Comparison of ENCODE assay signal across 8 cellular contexts in genomic region chr18:7038330-7038846, GRCh38.
DNase-seq lines count a peak whose midpoint lies in the region; ATAC-seq, FAIRE-seq and TF ChIP-seq lines count a peak whose summit lies in the region.

No MANE protein-coding gene starts in this region.

- no TSS peak for BruUV-seq in K562 (replicated peaks; lab: Mats Ljungman, UMichigan)

- no peaks in the 10 kb centered on the region for H3K4me1 ChIP-seq in K562 (replicated peaks in 1 of 2; ENCODE audit: control insufficient read depth in 2 of 2, insufficient read depth in 2 of 2, low read length in 2 of 2)
- peaks cover 3 to 4% of the 10 kb centered on the region in 2 donors for H3K4me1 ChIP-seq in thyroid gland

- H3K9me3 ChIP-seq in K562 (replicated peaks; ENCODE audit: control insufficient read depth, insufficient read depth, low read depth, low read length): no peaks in the 10 kb centered on the region
- H3K9me3 ChIP-seq in thyroid gland: no peaks in the 10 kb centered on the region

- peak; percentile 73 to 88 (median 76) for TF ChIP-seq CTCF in K562 (IDR thresholded peaks at IDR 0.05 in 2 of 3, conservative IDR thresholded peaks at IDR 0.05 in 1 of 3; ENCODE audit: insufficient read depth in 2 of 3, low read depth in 1 of 3, low read length in 3 of 3)
- peak; percentile 45 to 93 (median 86) for TF ChIP-seq CTCF in thyroid gland (IDR thresholded peaks at IDR 0.05)

- H3K36me3 ChIP-seq in K562 (ENCODE audit: control insufficient read depth, insufficient read depth, low read length) (no peaks in the 10 kb centered on the region), thyroid gland (no peaks in the 10 kb centered on the region)

- TF ChIP-seq POLR2A in K562 (conservative IDR thresholded peaks at IDR 0.05) (no peak), thyroid gland (IDR thresholded peaks at IDR 0.05) (no peak)

- H4K20me1 ChIP-seq in K562 (replicated peaks; ENCODE audit: control insufficient read depth, insufficient read depth, low read length): no peaks in the 10 kb centered on the region

- no peak overlapping the region for H3K9ac ChIP-seq in K562 (ENCODE audit: insufficient read depth in 1 of 2, low read depth in 2 of 2, low read length in 2 of 2)

- TF ChIP-seq EP300 in K562 (IDR thresholded peaks at IDR 0.05; ENCODE audit: low read length): no peak

- peak; percentile 91 for DNase-seq in GM04504 (ENCODE audit: low read depth)
- DNase-seq in NCI-H2081 (lab: John Stamatoyannopoulos, UW): peak; percentile 63 to 84
- DNase-seq in K562 (ENCODE audit: extremely low read depth in 1 of 4, low spot score in 3 of 4): peak; percentile 52 to 73 (median 56)
- DNase-seq in islet precursor cell: peak; percentile 91
- DNase-seq in thyroid gland: peak; percentile 77 to 91
- DNase-seq in activated gamma-delta T cell treated with Interleukin-2 at 50 U/mL for 16 hours: no peak

- H3K27ac ChIP-seq in K562 (ENCODE audit: extremely low read depth, low read depth, low read length) (no peak overlapping the region), thyroid gland (peak overlapping the region in 2 of 3 donors; percentile 27 to 34)

- peak overlapping the region; percentile 29; the same call in 1 of the 2 replicates for H2AFZ ChIP-seq in K562 (ENCODE audit: low read depth, low read length)

- no peak overlapping the region for H3K4me3 ChIP-seq in K562
- H3K4me3 ChIP-seq in thyroid gland (replicated peaks in 1 of 3): no peak overlapping the region

- POLR2A ChIA-PET in K562 (lab: Yijun Ruan, JAX): interaction anchor here (0.6 to 1.1 kb wide), 2 partner anchors 20 to 166 kb away, joined by 3 read pairs; no protein-coding TSS in a partner anchor

- peak; percentile 81 for FAIRE-seq in K562 (lab: Jason Lieb, UNC)

- CTCF ChIA-PET in K562 (lab: Yijun Ruan, JAX; ENCODE audit: low intra/inter-chr PET ratio): interaction anchor here (0.8 kb wide), 1 partner anchor 140 kb away, joined by 3 read pairs; no protein-coding TSS in a partner anchor

- 3% methylated on average over 20 of the region's 20 CpGs for WGBS in K562 (ENCODE audit: insufficient coverage, low coverage, missing lambda C conversion rate)
- WGBS in thyroid gland, 2 donors: 34 to 45% methylated on average over 20 of the region's 20 CpGs

- in situ Hi-C loops in K562 (cut with MboI): loop anchor here (5.0 kb wide), 1 partner anchor 114 kb away; no protein-coding TSS in a partner anchor

- TF ChIP-seq RAD21 in K562 (CRISPR knock-in tag; conservative IDR thresholded peaks at IDR 0.05 in 1 of 2, IDR thresholded peaks at IDR 0.05 in 1 of 2): peak; percentile 28 to 73; a peak in 2 of 4 replicates

- intact Hi-C loops in K562 (cut with micrococcal nuclease): loop anchor here (1.0 kb wide), 1 partner anchor 139 kb away; no protein-coding TSS in a partner anchor
- intact Hi-C loops in thyroid gland (cut with DNase I): loop anchor here (5.0 kb wide), 1 partner anchor 134 kb away; no protein-coding TSS in a partner anchor

- H3K27me3 ChIP-seq in K562 (ENCODE audit: control insufficient read depth in 2 of 2, insufficient read depth in 2 of 2, low read length in 2 of 2) (no peaks in the 10 kb centered on the region; a peak in 2 of 5 replicates), thyroid gland (no peaks in the 10 kb centered on the region)

- ATAC-seq in K562 (peak; percentile 99), HG03439 (IDR thresholded peaks at IDR 0.05; ENCODE audit: unreplicated experiment) (no peak), GM18873 (IDR thresholded peaks at IDR 0.05; ENCODE audit: low FRiP score, unreplicated experiment) (no peak)

- H3K9me1 ChIP-seq in K562 (ENCODE audit: control insufficient read depth, insufficient read depth, low read length): no peaks in the 10 kb centered on the region

- no peaks in the 10 kb centered on the region for H3K79me2 ChIP-seq in K562 (ENCODE audit: control insufficient read depth, insufficient read depth, low read length)

- H3K4me2 ChIP-seq in K562 (ENCODE audit: insufficient read depth, low read length): peak overlapping the region; percentile 3; the same call in 1 of the 2 replicates

TF ChIP-seq in K562, 482 proteins besides CTCF, POLR2A, EP300 and RAD21 (continues in another document):
- TF ChIP-seq, protein P1, sequence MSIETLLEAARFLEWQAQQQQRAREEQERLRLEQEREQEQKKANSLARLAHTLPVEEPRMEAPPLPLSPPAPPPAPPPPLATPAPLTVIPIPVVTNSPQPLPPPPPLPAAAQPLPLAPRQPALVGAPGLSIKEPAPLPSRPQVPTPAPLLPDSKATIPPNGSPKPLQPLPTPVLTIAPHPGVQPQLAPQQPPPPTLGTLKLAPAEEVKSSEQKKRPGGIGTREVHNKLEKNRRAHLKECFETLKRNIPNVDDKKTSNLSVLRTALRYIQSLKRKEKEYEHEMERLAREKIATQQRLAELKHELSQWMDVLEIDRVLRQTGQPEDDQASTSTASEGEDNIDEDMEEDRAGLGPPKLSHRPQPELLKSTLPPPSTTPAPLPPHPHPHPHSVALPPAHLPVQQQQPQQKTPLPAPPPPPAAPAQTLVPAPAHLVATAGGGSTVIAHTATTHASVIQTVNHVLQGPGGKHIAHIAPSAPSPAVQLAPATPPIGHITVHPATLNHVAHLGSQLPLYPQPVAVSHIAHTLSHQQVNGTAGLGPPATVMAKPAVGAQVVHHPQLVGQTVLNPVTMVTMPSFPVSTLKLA (conservative IDR thresholded peaks at IDR 0.05): peak; percentile 51 to 55
- TF ChIP-seq XRCC3 (IDR thresholded peaks at IDR 0.05): no peak
- TF ChIP-seq ILK (tag; IDR thresholded peaks at IDR 0.05; ENCODE audit: borderline replicate concordance, low read depth): no peak
- TF ChIP-seq HMGXB4 (CRISPR knock-in tag; IDR thresholded peaks at IDR 0.05): no peak
- no peak for TF ChIP-seq YBX1 (IDR thresholded peaks at IDR 0.05)
- TF ChIP-seq, protein P2, sequence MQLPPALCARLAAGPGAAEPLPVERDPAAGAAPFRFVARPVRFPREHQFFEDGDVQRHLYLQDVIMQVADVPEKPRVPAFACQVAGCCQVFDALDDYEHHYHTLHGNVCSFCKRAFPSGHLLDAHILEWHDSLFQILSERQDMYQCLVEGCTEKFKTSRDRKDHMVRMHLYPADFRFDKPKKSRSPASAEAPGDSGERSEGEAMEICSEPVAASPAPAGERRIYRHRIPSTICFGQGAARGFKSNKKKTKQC (CRISPR knock-in tag; IDR thresholded peaks at IDR 0.05): no peak
- TF ChIP-seq ZNF384 (IDR thresholded peaks at IDR 0.05; ENCODE audit: low read depth, low read length): no peak
- no peak for TF ChIP-seq CCAR2 (IDR thresholded peaks at IDR 0.05; ENCODE audit: low read depth, low read length)
- no peak for TF ChIP-seq CEBPG (CRISPR knock-in tag; IDR thresholded peaks at IDR 0.05)
- TF ChIP-seq CEBPG (tag; conservative IDR thresholded peaks at IDR 0.05 in 1 of 2, IDR thresholded peaks at IDR 0.05 in 1 of 2): peak; percentile 37 to 41; a peak in 2 of 4 replicates
- no peak for TF ChIP-seq MAZ (CRISPR knock-in tag; conservative IDR thresholded peaks at IDR 0.05 in 1 of 2, IDR thresholded peaks at IDR 0.05 in 1 of 2)
- TF ChIP-seq ZNF586 (CRISPR knock-in tag; conservative IDR thresholded peaks at IDR 0.05): no peak
- no peak for TF ChIP-seq STAG1 (CRISPR knock-in tag; IDR thresholded peaks at IDR 0.05; ENCODE audit: borderline replicate concordance)
- no peak for TF ChIP-seq ZNF518B (CRISPR knock-in tag; IDR thresholded peaks at IDR 0.05)
- TF ChIP-seq USF1 (CRISPR knock-in tag; IDR thresholded peaks at IDR 0.05): peak; percentile 70
